ENCODE assay signal across 18 cellular contexts in genomic region chr18:11957636-11958035, GRCh38. TPM values are rescaled to one million over a fixed set of nuclear protein-coding genes. Genes with fewer than 3 reads are reported as not detected.
DNase-seq lines count a peak whose midpoint lies in the region; ATAC-seq, FAIRE-seq and TF ChIP-seq lines count a peak whose summit lies in the region.
"Had no signal": no experiment of that assay in that cellular context is flagged by ENCODE, and none has a peak within 500 bp of the region (broad histone marks: within the 10 kb centered on the region; RNA-seq: fewer than 3 reads in every experiment).

No MANE protein-coding gene starts in this region.

- no peak overlapping the region for H3K9ac ChIP-seq in IMR-90 (ENCODE audit: low read depth, low read length)
- H3K9ac ChIP-seq in H1 (replicated peaks in 1 of 4; ENCODE audit: extremely low read depth in 1 of 4, low read depth in 3 of 4, low read length in 3 of 4) = no peak overlapping the region
- H3K9ac ChIP-seq in mesenchymal stem cell (ENCODE audit: low read length) = no peak overlapping the region

- no peak overlapping the region for H2AK9ac ChIP-seq in IMR-90 (replicated peaks; ENCODE audit: low read depth, low read length, poor library complexity)

- no peak for ATAC-seq in IMR-90 (ENCODE audit: low read depth)
- ATAC-seq in sciatic nerve = peak; percentile 35
- ATAC-seq: HCT116 had no signal

- POLR2A ChIA-PET in IMR-90 (lab: Charles Lee; ENCODE audit: unreplicated experiment) = no interaction called here
- POLR2A ChIA-PET in H1 (lab: Charles Lee; ENCODE audit: partially characterized antibody) = interaction anchor here (4.7 kb wide), 1 partner anchor 24 kb away, joined by 27 read pairs; the partner anchor contains the start of gene IMPA2

- H3K4ac ChIP-seq in IMR-90 (ENCODE audit: low read depth, low read length) (no peak overlapping the region), H1 (replicated peaks; ENCODE audit: insufficient read length, low read depth, low read length) (no peak overlapping the region), mesenchymal stem cell (ENCODE audit: low read depth in 1 of 2, low read length in 2 of 2) (no peak overlapping the region)

- dilution Hi-C loops in IMR-90 (cut with HindIII; ENCODE audit: low sequenced_read_pairs, unreplicated experiment) = no loop called here

- H3K9me3 ChIP-seq in IMR-90 (ENCODE audit: control insufficient read depth, insufficient read depth, low read length) (peaks cover 9% of the 10 kb centered on the region), H1 (ENCODE audit: insufficient read depth in 2 of 2, low read depth in 1 of 2, low read length in 1 of 2) (peaks cover 0 to 7% of the 10 kb centered on the region in 2 experiments; a peak in 1 of 4 replicates), mesenchymal stem cell (ENCODE audit: control insufficient read depth, low read length) (peaks cover 21% of the 10 kb centered on the region), osteoblast (ENCODE audit: low read depth, low read length) (peaks cover 3% of the 10 kb centered on the region)

- in situ Hi-C loops in IMR-90 (cut with MboI; ENCODE audit: low sequenced_read_pairs) = no loop called here

- H2BK12ac ChIP-seq in H1 (ENCODE audit: low read depth, low read length) (peak overlapping the region; percentile 75; the same call in 1 of the 2 replicates), mesenchymal stem cell (ENCODE audit: low read length in 2 of 2) (peak overlapping the region in 1 of 2 experiments; percentile 23)

- H3K14ac ChIP-seq in IMR-90 (replicated peaks; ENCODE audit: low read depth, low read length) = no peak overlapping the region
- H3K14ac ChIP-seq in H1 (ENCODE audit: insufficient read length) = no peak overlapping the region
- no peak overlapping the region for H3K14ac ChIP-seq in mesenchymal stem cell (ENCODE audit: low read length in 2 of 2)

- H4K5ac ChIP-seq in IMR-90 (ENCODE audit: low read depth, low read length) = no peak overlapping the region
- no peak overlapping the region for H4K5ac ChIP-seq in H1 (ENCODE audit: insufficient read length, low read depth, low read length)

- H3K18ac ChIP-seq in IMR-90 (ENCODE audit: low read depth, low read length) (peak overlapping the region; percentile 41; the same call in 1 of the 2 replicates), H1 (ENCODE audit: extremely low read depth, low read length) (no peak overlapping the region), mesenchymal stem cell (ENCODE audit: low read depth in 1 of 2, low read length in 2 of 2) (no peak overlapping the region)

- no peak overlapping the region for H3K56ac ChIP-seq in IMR-90 (ENCODE audit: extremely low read depth, insufficient read depth, low read length)
- H3K56ac ChIP-seq in H1 (replicated peaks; ENCODE audit: insufficient read length, low read depth, low read length) = no peak overlapping the region

- H3K79me1 ChIP-seq in IMR-90 (ENCODE audit: low read depth in 1 of 2, low read length in 2 of 2) = no peaks in the 10 kb centered on the region
- H3K79me1 ChIP-seq in H1 (ENCODE audit: low read depth, low read length) = no peaks in the 10 kb centered on the region
- H3K79me1 ChIP-seq in mesenchymal stem cell (replicated peaks; ENCODE audit: low read length, poor library complexity, severe bottlenecking) = no peaks in the 10 kb centered on the region

- H4K91ac ChIP-seq in IMR-90 (ENCODE audit: insufficient read depth, low read depth, low read length) = no peak overlapping the region
- H4K91ac ChIP-seq in H1 (replicated peaks; ENCODE audit: insufficient read length, low read length) = no peak overlapping the region
- H4K91ac ChIP-seq in mesenchymal stem cell (ENCODE audit: low read length) = no peak overlapping the region

- no CpG with 5 or more reads among the region's 2 CpGs for WGBS in IMR-90 (ENCODE audit: extremely low coverage in 2 of 2, insufficient read length in 1 of 2), 2 experiments
- 88% methylated on average over 2 of the region's 2 CpGs; no CpG with 5 or more reads in 1 of the 2 experiments for WGBS in H1 (ENCODE audit: extremely low coverage in 1 of 2, insufficient coverage in 1 of 2, insufficient read length in 1 of 2, insufficient replicate concordance in 2 of 2, low coverage in 1 of 2, low lambda C conversion rate in 2 of 2, missing lambda C conversion rate in 1 of 2), 2 experiments
- 88% methylated on average over 2 of the region's 2 CpGs for WGBS in mesenchymal stem cell

- H3K4me1 ChIP-seq in IMR-90 (ENCODE audit: control insufficient read depth, insufficient read depth, low read length) = peaks cover 11% of the 10 kb centered on the region
- peaks cover 0 to 5% (median 3%) of the 10 kb centered on the region in 4 experiments; a peak in 4 of 7 replicates for H3K4me1 ChIP-seq in H1 (replicated peaks in 1 of 4; ENCODE audit: control insufficient read depth in 3 of 4, insufficient read depth in 4 of 4, low read length in 3 of 4)
- peaks cover 4% of the 10 kb centered on the region for H3K4me1 ChIP-seq in mesenchymal stem cell (ENCODE audit: control insufficient read depth, insufficient read depth, low read depth, low read length)
- peaks cover 19% of the 10 kb centered on the region for H3K4me1 ChIP-seq in osteoblast (ENCODE audit: insufficient read depth, low read length)

- no peak overlapping the region for H3K23ac ChIP-seq in IMR-90 (ENCODE audit: low read depth, low read length)
- H3K23ac ChIP-seq in H1 (ENCODE audit: insufficient read length) = no peak overlapping the region
- H3K23ac ChIP-seq in mesenchymal stem cell (ENCODE audit: low read length in 2 of 2) = no peak overlapping the region

- TF ChIP-seq POLR2A in IMR-90 (IDR thresholded peaks at IDR 0.05; ENCODE audit: low read depth, low read length) = no peak
- TF ChIP-seq POLR2A in H1 (IDR thresholded peaks at IDR 0.05; ENCODE audit: control extremely low read depth in 1 of 2, low read depth in 2 of 2, low read length in 2 of 2) = no peak

- H2BK15ac ChIP-seq in IMR-90 (ENCODE audit: low read depth, low read length) (no peak overlapping the region), H1 (ENCODE audit: low read length) (no peak overlapping the region), mesenchymal stem cell (ENCODE audit: low read depth, poor library complexity, severe bottlenecking) (no peak overlapping the region)

- no peak overlapping the region for H2BK5ac ChIP-seq in IMR-90 (ENCODE audit: low read depth, low read length, poor library complexity, severe bottlenecking)
- no peak overlapping the region for H2BK5ac ChIP-seq in H1 (ENCODE audit: low read depth, low read length)
- H2BK5ac ChIP-seq in mesenchymal stem cell (ENCODE audit: low read depth, low read length, poor library complexity, severe bottlenecking) = peak overlapping the region; percentile 38

- no peaks in the 10 kb centered on the region for H3K79me2 ChIP-seq in H1 (ENCODE audit: control insufficient read depth in 1 of 2, insufficient read depth in 2 of 2, low read length in 2 of 2)
- no peaks in the 10 kb centered on the region for H3K79me2 ChIP-seq in osteoblast (ENCODE audit: insufficient read depth, low read length)

- TF ChIP-seq EP300 in H1 (IDR thresholded peaks at IDR 0.05; ENCODE audit: borderline replicate concordance in 1 of 2, low read depth in 2 of 2, low read length in 2 of 2) = no peak

- no peak for TF ChIP-seq CTCF in IMR-90 (conservative IDR thresholded peaks at IDR 0.05; ENCODE audit: low read depth, low read length)
- no peak for TF ChIP-seq CTCF in H1 (IDR thresholded peaks at IDR 0.05; ENCODE audit: control extremely low read depth in 1 of 3, insufficient read depth in 1 of 3, low read depth in 1 of 3, low read length in 3 of 3)
- no peak for TF ChIP-seq CTCF in osteoblast (IDR thresholded peaks at IDR 0.05; ENCODE audit: extremely low read depth, low read depth, low read length)

- CTCF ChIA-PET in IMR-90 (lab: Yijun Ruan, JAX) = no interaction called here
- CTCF ChIA-PET in H1 (lab: Charles Lee; ENCODE audit: partially characterized antibody) = interaction anchor here (0.6 to 22.3 kb wide), 3 partner anchors 25 to 46 kb away, joined by 4 to 471 read pairs (median 4); no protein-coding TSS in a partner anchor

- H2BK20ac ChIP-seq in IMR-90 (ENCODE audit: low read depth, low read length) (no peak overlapping the region), H1 (ENCODE audit: low read length) (peak overlapping the region; percentile 86; the same call in 1 of the 2 replicates)

- H3K27ac ChIP-seq in IMR-90 (ENCODE audit: insufficient read depth, low read length) = no peak overlapping the region
- H3K27ac ChIP-seq in H1 (ENCODE audit: low read depth, low read length) = no peak overlapping the region
- no peak overlapping the region for H3K27ac ChIP-seq in mesenchymal stem cell (ENCODE audit: low read length, poor library complexity, severe bottlenecking)
- no peak overlapping the region for H3K27ac ChIP-seq in osteoblast (ENCODE audit: low read depth, low read length)
- H3K27ac ChIP-seq: HL-60 had no signal

- no TSS peak for BruUV-seq in IMR-90 (replicated peaks; lab: Mats Ljungman, UMichigan)

- no peak overlapping the region for H3K4me2 ChIP-seq in IMR-90 (ENCODE audit: low read depth, low read length)
- H3K4me2 ChIP-seq in H1 (ENCODE audit: insufficient read depth in 1 of 2, low read depth in 2 of 2, low read length in 2 of 2) = no peak overlapping the region
- H3K4me2 ChIP-seq in mesenchymal stem cell (ENCODE audit: low read length, poor library complexity, severe bottlenecking) = no peak overlapping the region
- H3K4me2 ChIP-seq in osteoblast (ENCODE audit: insufficient read depth, low read length) = no peak overlapping the region

- H3K36me3 ChIP-seq in IMR-90 (ENCODE audit: control insufficient read depth, insufficient read depth, low read length) (no peaks in the 10 kb centered on the region), H1 (ENCODE audit: control insufficient read depth in 2 of 4, insufficient read depth in 4 of 4, low read length in 3 of 4) (no peaks in the 10 kb centered on the region), mesenchymal stem cell (ENCODE audit: control insufficient read depth in 1 of 2, insufficient read depth in 2 of 2, low read depth in 1 of 2, low read length in 2 of 2) (no peaks in the 10 kb centered on the region), osteoblast (ENCODE audit: insufficient read depth, low read length) (no peaks in the 10 kb centered on the region)

- H4K8ac ChIP-seq in IMR-90 (ENCODE audit: low read depth in 2 of 2, low read length in 2 of 2) (no peak overlapping the region), H1 (ENCODE audit: extremely low read depth, insufficient read depth, low read length) (no peak overlapping the region), mesenchymal stem cell (ENCODE audit: low read length) (no peak overlapping the region)

- no peak overlapping the region for H3K4me3 ChIP-seq in IMR-90 (ENCODE audit: insufficient read depth, low read depth, low read length)
- H3K4me3 ChIP-seq in H1 (ENCODE audit: extremely low read depth in 1 of 4, insufficient read depth in 2 of 4, low read depth in 3 of 4, low read length in 4 of 4) = no peak overlapping the region
- no peak overlapping the region for H3K4me3 ChIP-seq in mesenchymal stem cell (ENCODE audit: insufficient read depth in 1 of 2, low read depth in 1 of 2, low read length in 2 of 2)
- no peak overlapping the region for H3K4me3 ChIP-seq in osteoblast (ENCODE audit: insufficient read depth, low read length)

- no peaks in the 10 kb centered on the region for H3K27me3 ChIP-seq in IMR-90 (ENCODE audit: control insufficient read depth, insufficient read depth, low read length)
- no peaks in the 10 kb centered on the region for H3K27me3 ChIP-seq in H1 (replicated peaks in 1 of 4; ENCODE audit: control insufficient read depth in 3 of 4, extremely low read depth in 1 of 4, insufficient read depth in 3 of 4, low read length in 3 of 4)
- no peaks in the 10 kb centered on the region for H3K27me3 ChIP-seq in mesenchymal stem cell (ENCODE audit: control insufficient read depth in 1 of 2, insufficient read depth in 1 of 2, low read length in 2 of 2)
- H3K27me3 ChIP-seq in osteoblast (ENCODE audit: insufficient read depth, low read length) = no peaks in the 10 kb centered on the region

- DNase-seq in IMR-90 = no peak
- DNase-seq in H1 (ENCODE audit: low read depth in 1 of 2, low spot score in 2 of 2) = no peak
- DNase-seq in mesenchymal stem cell = no peak
- no peak for DNase-seq in sciatic nerve (ENCODE audit: low spot score)
- no peak for DNase-seq in osteoblast (ENCODE audit: insufficient read length, low spot score, missing footprints)
- no peak for DNase-seq in stimulated activated CD8-positive, alpha-beta memory T cell treated with anti-CD3 and anti-CD28 coated beads, Interleukin-4, amount 100 ng/mL, for 48 hours
- DNase-seq in stimulated activated CD4-positive, alpha-beta T cell treated with anti-CD3 and anti-CD28 coated beads, Interleukin-15, amount 100 ng/mL, for 24 hours = no peak
- DNase-seq: Karpas-422, NCI-H1092 treated with DMSO at 0.1 percent for 48 hours, NCI-H1436, NCI-H187, NCI-H2171 treated with DMSO at 0.1 percent for 48 hours, NCI-H524, NCI-H774 had no signal

- no peak overlapping the region for H2AFZ ChIP-seq in IMR-90 (replicated peaks; ENCODE audit: low read length, poor library complexity)
- H2AFZ ChIP-seq in H1 (ENCODE audit: low read length) = no peak overlapping the region
- no peak overlapping the region for H2AFZ ChIP-seq in mesenchymal stem cell (ENCODE audit: low read depth, low read length)
- H2AFZ ChIP-seq in osteoblast (ENCODE audit: low read length) = no peak overlapping the region

- no peaks in the 10 kb centered on the region for H3K23me2 ChIP-seq in H1 (ENCODE audit: low read depth, low read length)

- no peak overlapping the region for H2BK120ac ChIP-seq in IMR-90 (ENCODE audit: low read depth, low read length)
- H2BK120ac ChIP-seq in H1 (replicated peaks; ENCODE audit: low read depth, low read length) = no peak overlapping the region
- H2BK120ac ChIP-seq in mesenchymal stem cell (ENCODE audit: low read depth, low read length) = no peak overlapping the region

- H4K20me1 ChIP-seq in IMR-90 (ENCODE audit: insufficient read depth, low read length) = no peaks in the 10 kb centered on the region
- no peaks in the 10 kb centered on the region for H4K20me1 ChIP-seq in H1 (replicated peaks in 1 of 2; ENCODE audit: control insufficient read depth in 1 of 2, insufficient read depth in 2 of 2, low read length in 2 of 2)
- H4K20me1 ChIP-seq in osteoblast (ENCODE audit: insufficient read depth, low read length) = no peaks in the 10 kb centered on the region

- H2AK5ac ChIP-seq in IMR-90 (ENCODE audit: low read depth, low read length) (no peak overlapping the region), H1 (ENCODE audit: low read depth, low read length) (peak overlapping the region; percentile 82; the same call in 1 of the 2 replicates), mesenchymal stem cell (ENCODE audit: low read length, severe bottlenecking) (peak overlapping the region; percentile 53)

- no peaks in the 10 kb centered on the region for H3K9me1 ChIP-seq in IMR-90 (ENCODE audit: insufficient read depth, low read length)

- no peak for FAIRE-seq in H1 (lab: Jason Lieb, UNC)
- FAIRE-seq: GM19239, RCC 7860 had no signal

- TF ChIP-seq RAD21 in IMR-90 (IDR thresholded peaks at IDR 0.05; ENCODE audit: low read length) (no peak), H1 (IDR thresholded peaks at IDR 0.05 in 1 of 2, conservative IDR thresholded peaks at IDR 0.05 in 1 of 2; ENCODE audit: low read depth in 2 of 2, low read length in 2 of 2) (no peak)

- intact Hi-C loops in IMR-90 (cut with micrococcal nuclease) = no loop called here
- intact Hi-C loops in sciatic nerve (cut with DNase I) = loop anchor here (2.0 kb wide), 1 partner anchor 65 kb away; no protein-coding TSS in a partner anchor

RNA-seq across cellular contexts. Expression of gene IMPA2, which starts 23.7 kb away (rescaled TPM):
- total RNA-seq in IMR-90 (2012; rRNA removed) = 4.7 and 5.4 TPM in 2 replicates
- 4.7 and 5.5 TPM in 2 replicates for polyA plus RNA-seq in IMR-90 (2012; rRNA removed)
- polyA plus RNA-seq in IMR-90 (2012; cell fraction: cytosol; rRNA removed) = 8.4 and 12.8 TPM in 2 replicates
- 24.6 and 26.9 TPM in 2 replicates for polyA plus RNA-seq in IMR-90 (2012; cell fraction: nucleus; rRNA removed; ENCODE audit: low replicate concordance)
- 135 and 140 TPM in 2 replicates for total RNA-seq in H1 (2021; fragmentation: NEBNext Ultra II Directional; extraction: Animal tissue kit (Norgen Biotek cat#: 25700))
- polyA plus RNA-seq in H1 (2011; rRNA removed) = 102 and 146 TPM in 2 replicates
- polyA plus RNA-seq in H1 (2011; cell fraction: cytosol; rRNA removed) = 83.6 TPM
- polyA plus RNA-seq in H1 (2011; cell fraction: nucleus; rRNA removed) = 162 TPM
- 132 to 157 TPM (median 152 TPM) in 4 replicates for polyA plus RNA-seq in H1 (2012, experiment 1 of 2)
- 207 TPM for polyA plus RNA-seq in H1 (2012, experiment 2 of 2)
- 90.4 TPM for polyA plus RNA-seq in H1 (2013, experiment 1 of 2)
- 90.8 TPM for polyA plus RNA-seq in H1 (2013, experiment 2 of 2)
- polyA minus RNA-seq in H1 (2011; rRNA and poly(A)+ RNA removed) = 46.3 and 73.7 TPM in 2 replicates
- 42.6 TPM for polyA minus RNA-seq in H1 (2011; cell fraction: cytosol; rRNA and poly(A)+ RNA removed)
- 46.7 TPM for polyA minus RNA-seq in H1 (2011; cell fraction: nucleus; rRNA and poly(A)+ RNA removed)
- polyA plus RNA-seq in mesenchymal stem cell (2013, experiment 1 of 2) = 12.3 TPM
- 12.2 TPM for polyA plus RNA-seq in mesenchymal stem cell (2013, experiment 2 of 2)
- total RNA-seq in sciatic nerve = 15.8 TPM
- total RNA-seq in osteoblast = 11.2 and 14.4 TPM in 2 replicates

RNA-seq across cellular contexts. Expression of gene MPPE1, which starts 49.5 kb away (rescaled TPM):
- 13.8 and 22.5 TPM in 2 replicates for total RNA-seq in IMR-90 (2012; rRNA removed)
- 18.9 and 19.9 TPM in 2 replicates for polyA plus RNA-seq in IMR-90 (2012; rRNA removed)
- polyA plus RNA-seq in IMR-90 (2012; cell fraction: cytosol; rRNA removed) = 9.7 and 11.8 TPM in 2 replicates
- polyA plus RNA-seq in IMR-90 (2012; cell fraction: nucleus; rRNA removed; ENCODE audit: low replicate concordance) = 35.3 and 50.2 TPM in 2 replicates
- total RNA-seq in H1 (2021; fragmentation: NEBNext Ultra II Directional; extraction: Animal tissue kit (Norgen Biotek cat#: 25700)) = 20.9 and 22.1 TPM in 2 replicates
- 13.1 and 13.7 TPM in 2 replicates for polyA plus RNA-seq in H1 (2011; rRNA removed)
- polyA plus RNA-seq in H1 (2011; cell fraction: cytosol; rRNA removed) = 16.8 TPM
- polyA plus RNA-seq in H1 (2011; cell fraction: nucleus; rRNA removed) = 38.3 TPM
- 18.6 to 29.5 TPM (median 24.5 TPM) in 4 replicates for polyA plus RNA-seq in H1 (2012, experiment 1 of 2)
- 7.4 TPM for polyA plus RNA-seq in H1 (2012, experiment 2 of 2)
- polyA plus RNA-seq in H1 (2013, experiment 1 of 2) = 17.2 TPM
- polyA plus RNA-seq in H1 (2013, experiment 2 of 2) = 16.3 TPM
- polyA minus RNA-seq in H1 (2011; rRNA and poly(A)+ RNA removed) = 10.2 and 15.1 TPM in 2 replicates
- polyA minus RNA-seq in H1 (2011; cell fraction: cytosol; rRNA and poly(A)+ RNA removed) = 11.2 TPM
- polyA minus RNA-seq in H1 (2011; cell fraction: nucleus; rRNA and poly(A)+ RNA removed) = 28.3 TPM
- polyA plus RNA-seq in mesenchymal stem cell (2013, experiment 1 of 2) = 20.5 TPM
- 21.7 TPM for polyA plus RNA-seq in mesenchymal stem cell (2013, experiment 2 of 2)
- 41.6 TPM for total RNA-seq in sciatic nerve
- total RNA-seq in osteoblast = 38.0 and 44.5 TPM in 2 replicates
